ENCODE assay signal across 8 cellular contexts in the genomic region with DNA sequence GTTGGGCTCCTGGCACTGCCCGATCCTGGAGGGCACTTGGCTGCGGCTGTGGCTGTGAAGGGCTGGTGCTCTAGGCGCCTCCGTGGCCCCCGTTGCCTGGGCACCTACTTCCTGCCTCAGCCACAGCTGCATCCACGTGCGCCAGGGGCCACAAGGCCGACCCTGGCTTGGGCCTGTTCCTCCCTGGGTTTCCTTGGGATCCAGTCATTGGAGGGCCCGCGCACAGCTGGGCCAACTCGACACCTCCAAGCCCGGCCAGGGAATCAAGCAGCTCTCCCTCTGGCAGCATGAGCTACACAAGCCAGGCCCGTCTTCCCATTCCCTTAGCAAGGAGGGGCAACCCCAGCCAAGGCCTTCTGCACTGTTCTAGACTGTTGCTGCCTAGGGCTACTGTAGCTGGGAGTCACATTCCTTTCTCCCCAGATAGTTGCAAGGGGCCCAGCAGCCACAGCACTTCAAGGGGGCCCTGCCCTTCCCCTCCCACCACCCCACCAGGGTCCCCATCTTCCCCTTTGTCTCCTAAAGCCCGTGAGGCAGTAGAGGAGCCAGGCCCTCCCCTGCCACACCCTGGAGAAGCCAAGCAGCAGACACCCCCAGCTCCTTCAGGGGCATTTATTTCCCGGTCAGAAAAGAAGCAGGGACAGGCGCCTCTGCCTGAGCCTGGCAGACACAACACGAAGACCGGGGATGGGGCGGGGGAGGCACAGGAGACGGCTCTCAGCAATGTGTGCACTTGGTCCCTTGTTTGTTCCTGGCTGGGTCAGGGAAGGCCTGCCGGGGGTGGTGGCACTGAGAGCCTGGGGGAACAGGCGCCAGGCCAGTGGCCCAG. TPM values are rescaled to one million over a fixed set of nuclear protein-coding genes. Genes with fewer than 3 reads are reported as not detected.
DNase-seq lines count a peak whose midpoint lies in the region; ATAC-seq and TF ChIP-seq lines count a peak whose summit lies in the region.

No MANE protein-coding gene starts in this region.

- H3K27me3 ChIP-seq in cardiac muscle cell: no peaks in the 10 kb centered on the region
- H3K27me3 ChIP-seq in RWPE2 (ENCODE audit: insufficient read depth, poor library complexity, severe bottlenecking): no peaks in the 10 kb centered on the region

- H3K36me3 ChIP-seq in cardiac muscle cell (no peaks in the 10 kb centered on the region), RWPE2 (ENCODE audit: low read depth) (peaks cover 68% of the 10 kb centered on the region)

- H3K9me3 ChIP-seq in cardiac muscle cell (ENCODE audit: low read depth) (no peaks in the 10 kb centered on the region), RWPE2 (ENCODE audit: severe bottlenecking) (no peaks in the 10 kb centered on the region)

- H3K4me3 ChIP-seq in cardiac muscle cell: no peak overlapping the region
- no peak overlapping the region for H3K4me3 ChIP-seq in RWPE2 (ENCODE audit: severe bottlenecking)
- no peak overlapping the region for H3K4me3 ChIP-seq in coronary artery

- TF ChIP-seq CTCF in cardiac muscle cell (IDR thresholded peaks at IDR 0.05; ENCODE audit: low read depth, low read length): no peak
- no peak for TF ChIP-seq CTCF in RWPE2 (IDR thresholded peaks at IDR 0.05; ENCODE audit: poor library complexity, severe bottlenecking)
- TF ChIP-seq CTCF in coronary artery (IDR thresholded peaks at IDR 0.05): no peak

- peak; percentile 36 to 78 for DNase-seq in cardiac muscle cell (ENCODE audit: low read depth in 1 of 2, low spot score in 1 of 2)
- DNase-seq in cardiac septum (ENCODE audit: low spot score): no peak
- DNase-seq in RWPE2 (ENCODE audit: low spot score): peak; percentile 84
- no peak for DNase-seq in coronary artery (ENCODE audit: low spot score)
- peak; percentile 66 for DNase-seq in myocyte (ENCODE audit: low read depth)
- no peak for DNase-seq in NCI-H1092 treated with DMSO at 0.1 percent for 48 hours (lab: John Stamatoyannopoulos, UW)
- no peak for DNase-seq in NCI-H146 treated with DMSO at 0.1 percent for 48 hours (lab: John Stamatoyannopoulos, UW; ENCODE audit: unreplicated experiment)
- DNase-seq in AG08396 (ENCODE audit: low spot score): no peak

- H3K27ac ChIP-seq in cardiac muscle cell (peak overlapping the region; percentile 96), RWPE2 (ENCODE audit: poor library complexity, severe bottlenecking) (peak overlapping the region; percentile 98), coronary artery (peak overlapping the region; percentile 7 to 100)

- peaks cover 43% of the 10 kb centered on the region for H3K4me1 ChIP-seq in cardiac muscle cell (ENCODE audit: low read depth)
- peaks cover 27% of the 10 kb centered on the region for H3K4me1 ChIP-seq in RWPE2 (ENCODE audit: insufficient read depth, poor library complexity, severe bottlenecking)

- intact Hi-C loops in cardiac septum (cut with DNase I): no loop called here

- ATAC-seq in RWPE2 (ENCODE audit: low read depth): peak; percentile 42

RNA-seq across cellular contexts. Expression of a gene that starts 3.8 kb away (rescaled TPM):
- total RNA-seq in cardiac muscle cell (101 and 177 TPM in 2 replicates), cardiac septum (158 TPM), myocyte (157 and 161 TPM in 2 replicates)
- polyA plus RNA-seq in cardiac muscle cell: 139 and 163 TPM in 2 replicates
- polyA plus RNA-seq in myocyte (2012): 408 TPM

RNA-seq across cellular contexts. Expression of a gene that starts 7.0 kb away (rescaled TPM):
- total RNA-seq in cardiac muscle cell: 972 and 1,150 TPM in 2 replicates
- polyA plus RNA-seq in cardiac muscle cell: 388 and 597 TPM in 2 replicates
- total RNA-seq in cardiac septum: 371 TPM
- total RNA-seq in myocyte: 1,674 and 2,691 TPM in 2 replicates
- polyA plus RNA-seq in myocyte (2012): 1,506 TPM

RNA-seq across cellular contexts. Expression of a gene that starts 24.0 kb away (rescaled TPM):
- total RNA-seq in cardiac muscle cell: 94.0 and 139 TPM in 2 replicates
- polyA plus RNA-seq in cardiac muscle cell: 93.0 and 130 TPM in 2 replicates
- 40.1 TPM for total RNA-seq in cardiac septum
- 94.5 and 96.3 TPM in 2 replicates for total RNA-seq in myocyte
- 81.6 TPM for polyA plus RNA-seq in myocyte (2012)

RNA-seq across cellular contexts. Expression of a gene that starts 24.2 kb away (rescaled TPM):
- total RNA-seq in cardiac muscle cell (128 and 178 TPM in 2 replicates), cardiac septum (131 TPM), myocyte (190 and 212 TPM in 2 replicates)
- polyA plus RNA-seq in cardiac muscle cell: 368 and 407 TPM in 2 replicates
- polyA plus RNA-seq in myocyte (2012): 363 TPM

RNA-seq across cellular contexts. Expression of a gene that starts 32.5 kb away (rescaled TPM):
- total RNA-seq in cardiac muscle cell (not detected in 2 replicates), cardiac septum (0.32 TPM), myocyte (12.7 and 29.7 TPM in 2 replicates)
- polyA plus RNA-seq in cardiac muscle cell: 1.0 TPM in 1 of 2 replicates, not detected in the other
- 19.5 TPM for polyA plus RNA-seq in myocyte (2012)

Comparison
In these comparisons a context has a peak if more than half of its experiments do, and no peak if none do; other contexts are left out.
1. DNase-seq: peak in cardiac muscle cell (2 of 2), RWPE2 (single experiment) and myocyte (single experiment); none in cardiac septum (single experiment), coronary artery (single experiment), NCI-H1092 treated with DMSO at 0.1 percent for 48 hours (single experiment), NCI-H146 treated with DMSO at 0.1 percent for 48 hours (single experiment) and AG08396 (single experiment).
2. Peak in every context shown above with its lines, with median percentiles within 50 percentile points of each other: H3K27ac ChIP-seq.